ENCODE assay signal across 13 cellular contexts in the genomic region with DNA sequence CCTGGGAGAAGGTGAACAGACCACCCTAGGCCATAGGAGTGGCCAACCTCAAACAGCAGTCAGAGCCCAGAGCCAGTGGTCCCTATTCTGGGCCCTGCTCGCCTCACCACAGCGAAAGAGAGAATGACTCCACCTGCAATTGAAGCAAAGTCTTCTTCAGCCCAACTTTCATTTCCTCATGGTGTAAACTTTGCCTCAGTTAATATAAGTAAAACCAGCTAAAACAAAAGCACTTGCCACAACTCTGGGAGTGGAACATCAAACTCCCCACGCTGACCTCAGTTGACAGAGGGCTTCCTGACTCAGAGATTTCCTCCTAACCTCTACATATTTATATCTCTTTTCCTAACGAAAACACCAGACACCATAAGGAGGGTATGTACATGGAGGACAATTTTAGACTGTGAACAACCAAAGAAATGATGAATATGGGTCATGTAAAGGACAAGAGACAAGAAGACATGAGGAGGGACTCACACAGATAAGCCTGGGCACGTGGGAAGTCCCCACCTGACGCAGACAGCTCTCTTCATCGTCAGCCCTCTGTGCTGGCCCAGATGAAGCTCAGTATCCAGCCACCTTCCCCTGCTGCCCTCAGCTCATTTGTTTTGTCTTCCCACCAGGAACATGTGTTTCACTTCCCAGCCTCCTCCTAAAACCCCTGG.
DNase-seq lines count a peak whose midpoint lies in the region; ATAC-seq and TF ChIP-seq lines count a peak whose summit lies in the region.
"Had no signal": no experiment of that assay in that cellular context is flagged by ENCODE, and none has a peak within 500 bp of the region (broad histone marks: within the 10 kb centered on the region; RNA-seq: fewer than 3 reads in every experiment).

No MANE protein-coding gene starts in this region.

- H3K4me3 ChIP-seq in BLaER1 (no peak overlapping the region), HFF-Myc (replicated peaks; ENCODE audit: low read depth, low read length) (no peak overlapping the region)
- H3K4me3 ChIP-seq: GM23338, K562, right lobe of liver had no signal

- ATAC-seq in GM19025 (IDR thresholded peaks at IDR 0.05; ENCODE audit: low read depth, unreplicated experiment): peak; percentile 49
- peak; percentile 70 for ATAC-seq in HG03378 (IDR thresholded peaks at IDR 0.05; ENCODE audit: unreplicated experiment)
- ATAC-seq in GM18520 (IDR thresholded peaks at IDR 0.05; ENCODE audit: unreplicated experiment): no peak
- ATAC-seq: GM23338, K562 had no signal

- peak; percentile 20 for DNase-seq in HFF-Myc (ENCODE audit: extremely low read depth, low read depth)
- DNase-seq in mucosa of gallbladder (ENCODE audit: low spot score): no peak
- DNase-seq in NCI-H1092 (lab: John Stamatoyannopoulos, UW): no peak
- no peak for DNase-seq in G401 (ENCODE audit: low spot score)
- DNase-seq: activated T-cell treated with anti-CD3 and anti-CD28 coated beads, Interleukin-2, amount 50 U/mL, for 1 hour; NCI-H2171; right lobe of liver had no signal

- H3K9ac ChIP-seq in BLaER1: no peak overlapping the region

- no peaks in the 10 kb centered on the region for H4K20me1 ChIP-seq in BLaER1

- H3K27ac ChIP-seq in BLaER1: no peak overlapping the region
- H3K27ac ChIP-seq: right lobe of liver had no signal

- H3K4me2 ChIP-seq in BLaER1: peak overlapping the region; percentile 65
- H3K4me2 ChIP-seq: GM23338 had no signal

- no peak for TF ChIP-seq CTCF in HFF-Myc (IDR thresholded peaks at IDR 0.05; ENCODE audit: low read depth, low read length, missing control alignments)

- no peaks in the 10 kb centered on the region for H3K36me3 ChIP-seq in BLaER1
- H3K36me3 ChIP-seq: right lobe of liver had no signal

- in situ Hi-C loops in G401 (cut with HindIII; ENCODE audit: low sequenced_read_pairs): no loop called here

- no peaks in the 10 kb centered on the region for H3K27me3 ChIP-seq in BLaER1
- H3K27me3 ChIP-seq: right lobe of liver had no signal

- H3K4me1 ChIP-seq in BLaER1: peaks cover 50% of the 10 kb centered on the region
- H3K4me1 ChIP-seq: right lobe of liver had no signal

- peaks cover 4% of the 10 kb centered on the region; the same call in 1 of the 2 replicates for H3K9me3 ChIP-seq in BLaER1
- H3K9me3 ChIP-seq: right lobe of liver had no signal
